Comparison of ENCODE assay signal across 1 cellular context in genomic region chr9:94785211-94786169, GRCh38.
TF ChIP-seq lines count a peak whose summit lies in the region.

No MANE protein-coding gene starts in this region.

TF ChIP-seq in WTC11, 78 proteins besides CTCF, POLR2A, EP300 and RAD21 (continued from another document):
- TF ChIP-seq ZBTB43 (CRISPR knock-in tag; IDR thresholded peaks at IDR 0.05) (no peak), ZNF416 (CRISPR knock-in tag; IDR thresholded peaks at IDR 0.05) (no peak), TP53 (CRISPR knock-in tag; IDR thresholded peaks at IDR 0.05) (no peak), GRHL2 (CRISPR knock-in tag; IDR thresholded peaks at IDR 0.05; ENCODE audit: insufficient replicate concordance, severe bottlenecking) (no peak), ZSCAN18 (CRISPR knock-in tag; IDR thresholded peaks at IDR 0.05) (no peak), ETV6 (CRISPR knock-in tag; IDR thresholded peaks at IDR 0.05) (no peak), OVOL2 (CRISPR knock-in tag; IDR thresholded peaks at IDR 0.05; ENCODE audit: borderline replicate concordance) (no peak), NFE2L1 (CRISPR knock-in tag; IDR thresholded peaks at IDR 0.05) (no peak)
- TF ChIP-seq, protein P1, sequence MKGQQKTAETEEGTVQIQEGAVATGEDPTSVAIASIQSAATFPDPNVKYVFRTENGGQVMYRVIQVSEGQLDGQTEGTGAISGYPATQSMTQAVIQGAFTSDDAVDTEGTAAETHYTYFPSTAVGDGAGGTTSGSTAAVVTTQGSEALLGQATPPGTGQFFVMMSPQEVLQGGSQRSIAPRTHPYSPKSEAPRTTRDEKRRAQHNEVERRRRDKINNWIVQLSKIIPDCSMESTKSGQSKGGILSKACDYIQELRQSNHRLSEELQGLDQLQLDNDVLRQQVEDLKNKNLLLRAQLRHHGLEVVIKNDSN (CRISPR knock-in tag; IDR thresholded peaks at IDR 0.05) = no peak
TF ChIP-seq in WTC11: peak in this region for 0.
